ENCODE assay signal across 1 cellular context in genomic region chr1:201732351-201732750, GRCh38.
TF ChIP-seq lines count a peak whose summit lies in the region.

No MANE protein-coding gene starts in this region.

TF ChIP-seq in SK-N-SH treated with all-trans-retinoic acid at 6 μM for 48 hours, 23 proteins besides CTCF, POLR2A, EP300 and RAD21 (continued from another document):
- TF ChIP-seq POU6F1 (CRISPR knock-in tag; IDR thresholded peaks at IDR 0.05; ENCODE audit: borderline replicate concordance, low read depth) (no peak), TOX (CRISPR knock-in tag; IDR thresholded peaks at IDR 0.05; ENCODE audit: borderline replicate concordance) (0 out of 2 replicates have a peak, but pooled peaks have one; percentile 19), ARNTL (CRISPR knock-in tag; IDR thresholded peaks at IDR 0.05; ENCODE audit: borderline replicate concordance, low read depth) (no peak), BACH2 (CRISPR knock-in tag; IDR thresholded peaks at IDR 0.05; ENCODE audit: borderline replicate concordance) (no peak), ZNF565 (CRISPR knock-in tag; conservative IDR thresholded peaks at IDR 0.05; ENCODE audit: low read depth) (no peak)
TF ChIP-seq in SK-N-SH treated with all-trans-retinoic acid at 6 μM for 48 hours: peak in this region for 1.
